2 cellular contexts compared by ENCODE assay signal in the genomic region with DNA sequence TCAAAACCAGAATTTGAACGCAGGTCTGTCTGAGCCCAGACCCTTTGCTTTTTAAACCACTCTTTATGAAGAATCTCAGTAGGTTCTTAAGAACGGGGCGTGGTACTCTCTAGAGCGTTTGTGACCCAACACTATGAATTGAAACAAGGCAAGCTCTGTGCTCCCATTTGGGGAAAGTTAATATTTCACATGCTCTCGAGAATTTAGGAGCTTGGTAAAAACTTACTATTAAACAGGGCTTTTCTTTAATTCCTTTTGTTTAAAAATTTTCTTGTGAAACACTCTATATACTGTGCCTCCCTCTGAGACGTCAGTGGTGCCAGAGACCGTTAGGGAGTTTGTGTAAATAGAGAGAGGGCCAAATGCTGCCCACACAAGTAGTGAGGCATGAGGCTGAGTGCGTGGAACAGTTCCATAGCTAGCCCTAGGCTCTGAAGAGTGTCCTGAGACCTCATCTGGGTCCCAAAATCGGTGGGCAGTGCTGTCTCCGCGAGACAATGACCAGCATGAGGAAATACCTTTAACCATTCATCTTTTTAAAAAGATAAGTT.
TF ChIP-seq lines count a peak whose summit lies in the region.

No MANE protein-coding gene starts in this region.

TF ChIP-seq in HEK293, 187 proteins besides CTCF, POLR2A, EP300 and RAD21:
- TF ChIP-seq ZNF585B (tag by site-specific recombination; IDR thresholded peaks at IDR 0.05) (no peak), ZFHX2 (tag by site-specific recombination; conservative IDR thresholded peaks at IDR 0.05) (0 out of 2 replicates have a peak, but pooled peaks have one; percentile 25)

TF ChIP-seq in H1, 55 proteins besides CTCF, POLR2A, EP300 and RAD21:
- TF ChIP-seq HDAC2 (IDR thresholded peaks at IDR 0.05; ENCODE audit: borderline replicate concordance in 1 of 2, low read depth in 2 of 2, low read length in 2 of 2) (no peak), KDM5A (IDR thresholded peaks at IDR 0.05; ENCODE audit: low read length) (no peak), RNF2 (IDR thresholded peaks at IDR 0.05; ENCODE audit: borderline replicate concordance, low read depth, low read length, missing control alignments, poor library complexity, severe bottlenecking) (no peak), ZNF274 (IDR thresholded peaks at IDR 0.05; ENCODE audit: borderline replicate concordance, extremely low read depth, low read length) (no peak)
- TF ChIP-seq, protein P1, sequence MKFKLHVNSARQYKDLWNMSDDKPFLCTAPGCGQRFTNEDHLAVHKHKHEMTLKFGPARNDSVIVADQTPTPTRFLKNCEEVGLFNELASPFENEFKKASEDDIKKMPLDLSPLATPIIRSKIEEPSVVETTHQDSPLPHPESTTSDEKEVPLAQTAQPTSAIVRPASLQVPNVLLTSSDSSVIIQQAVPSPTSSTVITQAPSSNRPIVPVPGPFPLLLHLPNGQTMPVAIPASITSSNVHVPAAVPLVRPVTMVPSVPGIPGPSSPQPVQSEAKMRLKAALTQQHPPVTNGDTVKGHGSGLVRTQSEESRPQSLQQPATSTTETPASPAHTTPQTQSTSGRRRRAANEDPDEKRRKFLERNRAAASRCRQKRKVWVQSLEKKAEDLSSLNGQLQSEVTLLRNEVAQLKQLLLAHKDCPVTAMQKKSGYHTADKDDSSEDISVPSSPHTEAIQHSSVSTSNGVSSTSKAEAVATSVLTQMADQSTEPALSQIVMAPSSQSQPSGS (IDR thresholded peaks at IDR 0.05; ENCODE audit: low read length): no peak
